32 cellular contexts compared by ENCODE assay signal in the genomic region with DNA sequence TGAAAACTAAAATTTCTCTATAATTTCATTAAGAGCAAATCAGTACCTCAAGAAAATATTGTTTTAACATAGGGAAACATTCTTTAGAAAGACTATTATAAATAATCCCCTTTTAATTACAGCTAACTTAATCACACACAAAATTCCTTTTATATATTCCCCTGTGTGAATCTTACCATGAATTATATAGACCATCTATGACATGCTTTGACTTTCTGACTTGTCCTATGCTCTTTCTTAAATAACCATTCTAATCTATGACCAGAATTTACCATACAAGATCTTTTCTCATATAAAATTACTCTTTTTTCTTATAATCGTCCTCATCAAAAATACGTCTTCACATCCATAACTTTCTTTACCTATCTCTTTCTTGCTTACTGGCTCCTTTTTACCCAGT.
"Had no signal": no experiment of that assay in that cellular context is flagged by ENCODE, and none has a peak within 500 bp of the region (broad histone marks: within the 10 kb centered on the region; RNA-seq: fewer than 3 reads in every experiment).

No MANE protein-coding gene starts in this region.

- H3K27ac Mint-ChIP-seq: activated B cell treated with CpG ODN at 0.5 μM for 24 hours; activated CD4-positive, alpha-beta memory T cell treated with anti-CD3 and anti-CD28 coated beads for 36 hours; activated CD8-positive, alpha-beta memory T cell treated with anti-CD3 and anti-CD28 coated beads, Interleukin-2, amount 10 ng/mL, durations not matched to agents 7 days and 5 days; activated naive CD4-positive, alpha-beta T cell treated with anti-CD3 and anti-CD28 coated beads, Interleukin-2, amount 10 ng/mL, durations not matched to agents 7 days and 5 days; activated naive CD8-positive, alpha-beta T cell; activated naive CD8-positive, alpha-beta T cell treated with anti-CD3 and anti-CD28 coated beads, Interleukin-2, amount 50 U/mL, for 24 hours had no signal

- ATAC-seq: activated CD8-positive, alpha-beta memory T cell treated with anti-CD3 and anti-CD28 coated beads, Interleukin-2, amount 10 ng/mL, durations not matched to agents 7 days and 5 days; activated naive CD8-positive, alpha-beta T cell treated with anti-CD3 and anti-CD28 coated beads, Interleukin-2, amount 50 U/mL, for 24 hours had no signal

- H3K4me1 Mint-ChIP-seq: activated B cell treated with CpG ODN at 0.5 μM for 24 hours; activated CD8-positive, alpha-beta memory T cell treated with anti-CD3 and anti-CD28 coated beads, Interleukin-2, amount 10 ng/mL, durations not matched to agents 7 days and 5 days; activated naive CD4-positive, alpha-beta T cell treated with anti-CD3 and anti-CD28 coated beads, Interleukin-2, amount 10 ng/mL, durations not matched to agents 7 days and 5 days; activated naive CD8-positive, alpha-beta T cell treated with anti-CD3 and anti-CD28 coated beads, Interleukin-2, amount 50 U/mL, for 24 hours had no signal

- H3K36me3 ChIP-seq: brain microvascular endothelial cell had no signal

- H3K4me3 ChIP-seq: PC-9 had no signal

- H3K4me2 ChIP-seq: PC-9 had no signal

- H3K36me3 Mint-ChIP-seq: activated CD4-positive, alpha-beta memory T cell treated with anti-CD3 and anti-CD28 coated beads for 36 hours; activated CD8-positive, alpha-beta memory T cell treated with anti-CD3 and anti-CD28 coated beads, Interleukin-2, amount 10 ng/mL, durations not matched to agents 7 days and 5 days; activated naive CD4-positive, alpha-beta T cell treated with anti-CD3 and anti-CD28 coated beads, Interleukin-2, amount 10 ng/mL, durations not matched to agents 7 days and 5 days; activated naive CD8-positive, alpha-beta T cell had no signal

- H3K27me3 Mint-ChIP-seq: activated B cell treated with CpG ODN at 0.5 μM for 24 hours; activated CD4-positive, alpha-beta memory T cell treated with anti-CD3 and anti-CD28 coated beads for 36 hours; activated CD8-positive, alpha-beta memory T cell treated with anti-CD3 and anti-CD28 coated beads, Interleukin-2, amount 10 ng/mL, durations not matched to agents 7 days and 5 days; activated naive CD4-positive, alpha-beta T cell treated with anti-CD3 and anti-CD28 coated beads, Interleukin-2, amount 10 ng/mL, durations not matched to agents 7 days and 5 days; activated naive CD8-positive, alpha-beta T cell; activated naive CD8-positive, alpha-beta T cell treated with anti-CD3 and anti-CD28 coated beads, Interleukin-2, amount 50 U/mL, for 24 hours had no signal

- H3K4me3 Mint-ChIP-seq: activated B cell treated with CpG ODN at 0.5 μM for 24 hours; activated CD4-positive, alpha-beta memory T cell treated with anti-CD3 and anti-CD28 coated beads for 36 hours; activated CD8-positive, alpha-beta memory T cell treated with anti-CD3 and anti-CD28 coated beads, Interleukin-2, amount 10 ng/mL, durations not matched to agents 7 days and 5 days; activated naive CD4-positive, alpha-beta T cell treated with anti-CD3 and anti-CD28 coated beads, Interleukin-2, amount 10 ng/mL, durations not matched to agents 7 days and 5 days; activated naive CD8-positive, alpha-beta T cell; activated naive CD8-positive, alpha-beta T cell treated with anti-CD3 and anti-CD28 coated beads, Interleukin-2, amount 50 U/mL, for 24 hours had no signal

- DNase-seq: activated B cell treated with CpG ODN at 0.5 μM for 24 hours; activated CD4-positive, alpha-beta memory T cell treated with anti-CD3 and anti-CD28 coated beads for 36 hours; activated CD4-positive, alpha-beta T cell treated with anti-CD3 and anti-CD28 coated beads for 4 hours; activated CD4-positive, alpha-beta T cell treated with anti-CD3 and anti-CD28 coated beads, Interleukin-2, amount 50 U/mL, for 1 hour; activated CD4-positive, CD25-positive, alpha-beta regulatory T cell treated with anti-CD3 and anti-CD28 coated beads, Interleukin-2, amount 50 U/mL, for 72 hours; activated CD8-positive, alpha-beta memory T cell treated with anti-CD3 and anti-CD28 coated beads for 24 hours; activated CD8-positive, alpha-beta memory T cell treated with anti-CD3 and anti-CD28 coated beads, Interleukin-2, amount 10 ng/mL, durations not matched to agents 7 days and 5 days; activated CD8-positive, alpha-beta memory T cell treated with anti-CD3 and anti-CD28 coated beads, Interleukin-2, amount 50 U/mL, for 48 hours; activated effector memory CD4-positive, alpha-beta T cell treated with Interleukin-2 at 50 U/mL for 16 hours; activated naive CD4-positive, alpha-beta T cell treated with anti-CD3 and anti-CD28 coated beads, Interleukin-2, amount 10 ng/mL, durations not matched to agents 7 days and 5 days; activated naive CD8-positive, alpha-beta T cell treated with anti-CD3 and anti-CD28 coated beads, Interleukin-2, amount 50 U/mL, for 24 hours; activated T-cell treated with anti-CD3 and anti-CD28 coated beads, Interleukin-2, amount 50 U/mL, for 48 hours; aorta; brain microvascular endothelial cell; central memory CD4-positive, alpha-beta T cell; NCI-H1105; NCI-H1417 treated with DMSO at 0.1 percent for 48 hours; NCI-H187 treated with DMSO at 0.1 percent for 48 hours; NCI-H2081; NCI-H2171 treated with DMSO at 0.1 percent for 48 hours; NCI-H2227 treated with DMSO at 0.1 percent for 48 hours; NCI-H446; NCI-H510A treated with DMSO at 0.1 percent for 48 hours; NCI-H526 treated with DMSO at 0.1 percent for 48 hours; NCI-H774; PC-9; Right ventricle myocardium superior; T-helper 1 cell; T-helper 2 cell; T-helper 9 cell had no signal

- H2AFZ ChIP-seq: PC-9 had no signal

- H3K27me3 ChIP-seq: brain microvascular endothelial cell had no signal

- H3K27ac ChIP-seq: brain microvascular endothelial cell, PC-9, VCaP had no signal
